28 cellular contexts compared by ENCODE assay signal in the genomic region with DNA sequence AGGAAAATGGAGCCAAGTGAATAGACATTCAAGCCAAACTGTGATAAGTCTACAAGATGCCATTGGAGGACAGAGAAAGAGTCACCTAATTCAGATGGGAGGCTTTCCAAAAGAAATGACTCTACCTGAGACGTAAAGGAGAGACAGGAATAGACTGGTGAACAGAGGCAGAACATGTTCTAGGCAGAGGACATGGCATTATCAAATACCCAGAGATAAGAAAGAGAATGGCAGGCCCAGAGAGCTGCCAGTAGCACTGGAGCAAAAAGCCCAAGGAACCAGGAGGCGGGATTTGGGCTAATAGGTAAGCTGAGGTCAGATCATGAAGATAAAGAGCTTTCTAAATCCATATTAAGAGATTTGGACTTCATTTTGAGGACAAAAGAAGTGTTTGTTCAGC.
"Had no signal": no experiment of that assay in that cellular context is flagged by ENCODE, and none has a peak within 500 bp of the region (broad histone marks: within the 10 kb centered on the region; RNA-seq: fewer than 3 reads in every experiment).

No MANE protein-coding gene starts in this region.

- H3K9me3 ChIP-seq: ascending aorta, breast epithelium, esophagus muscularis mucosa, gastroesophageal sphincter had no signal

- H3K27me3 ChIP-seq: ascending aorta, breast epithelium, cardiac muscle cell, dorsolateral prefrontal cortex, esophagus muscularis mucosa, foreskin keratinocyte, gastroesophageal sphincter had no signal

- H3K27ac ChIP-seq: ascending aorta, breast epithelium, cardiac muscle cell, coronary artery, esophagus muscularis mucosa, foreskin keratinocyte, gastroesophageal sphincter had no signal

- DNase-seq: activated CD4-positive, alpha-beta memory T cell treated with anti-CD3 and anti-CD28 coated beads for 36 hours; activated CD4-positive, alpha-beta T cell treated with anti-CD3 and anti-CD28 coated beads for 36 hours; activated CD4-positive, alpha-beta T cell treated with anti-CD3 and anti-CD28 coated beads, Interleukin-2, amount 10 ng/mL, durations not matched to agents 24 days and 14 days; activated CD4-positive, CD25-positive, alpha-beta regulatory T cell; activated CD4-positive, CD25-positive, alpha-beta regulatory T cell treated with anti-CD3 and anti-CD28 coated beads, Interleukin-2, amount 50 U/mL, for 72 hours; activated CD8-positive, alpha-beta memory T cell treated with anti-CD3 and anti-CD28 coated beads, Interleukin-2, amount 10 ng/mL, durations not matched to agents 7 days and 5 days; activated CD8-positive, alpha-beta memory T cell treated with anti-CD3 and anti-CD28 coated beads, Interleukin-2, amount 50 U/mL, for 4 hours; activated CD8-positive, alpha-beta T cell treated with anti-CD3 and anti-CD28 coated beads, Interleukin-2, amount 10 ng/mL, durations not matched to agents 7 days and 5 days; activated effector memory CD4-positive, alpha-beta T cell treated with anti-CD3 and anti-CD28 coated beads, Interleukin-2, amount 50 U/mL, for 16 hours; activated naive CD4-positive, alpha-beta T cell treated with anti-CD3 and anti-CD28 coated beads for 36 hours; activated naive CD8-positive, alpha-beta T cell treated with anti-CD3 and anti-CD28 coated beads for 36 hours; activated naive CD8-positive, alpha-beta T cell treated with anti-CD3 and anti-CD28 coated beads, Interleukin-2, amount 50 U/mL, for 24 hours; activated T-cell treated with anti-CD3 and anti-CD28 coated beads, Interleukin-2, amount 50 U/mL, for 1 hour; activated T-cell treated with anti-CD3 and anti-CD28 coated beads, Interleukin-2, amount 50 U/mL, for 48 hours; dorsolateral prefrontal cortex; effector memory CD4-positive, alpha-beta T cell; endodermal cell; erythroblast; foreskin keratinocyte; SW 1271; T-cell; T-helper 9 cell had no signal

- H3K36me3 ChIP-seq: breast epithelium, cardiac muscle cell, esophagus muscularis mucosa had no signal

- H3K4me3 ChIP-seq: ascending aorta, breast epithelium, cardiac muscle cell, coronary artery, dorsolateral prefrontal cortex, esophagus muscularis mucosa, gastroesophageal sphincter had no signal

- ATAC-seq: activated CD4-positive, alpha-beta T cell treated with anti-CD3 and anti-CD28 coated beads for 36 hours; activated CD8-positive, alpha-beta memory T cell treated with anti-CD3 and anti-CD28 coated beads, Interleukin-2, amount 10 ng/mL, durations not matched to agents 7 days and 5 days; activated CD8-positive, alpha-beta T cell treated with anti-CD3 and anti-CD28 coated beads, Interleukin-2, amount 10 ng/mL, durations not matched to agents 7 days and 5 days; activated naive CD8-positive, alpha-beta T cell treated with anti-CD3 and anti-CD28 coated beads, Interleukin-2, amount 50 U/mL, for 24 hours; foreskin keratinocyte; gastroesophageal sphincter; T-cell had no signal

- H3K4me1 ChIP-seq: breast epithelium, foreskin keratinocyte, gastroesophageal sphincter had no signal
